8 cellular contexts compared by ENCODE assay signal in genomic region chr18:36572135-36572856, GRCh38.
A peak's percentile ranks its signal among the peaks of the same experiment; 100 is the strongest.
DNase-seq lines count a peak whose midpoint lies in the region; ATAC-seq and TF ChIP-seq lines count a peak whose summit lies in the region.

No MANE protein-coding gene starts in this region.

- H3K36me3 ChIP-seq in DND-41 (ENCODE audit: insufficient read depth, low read length) (no peaks in the 10 kb centered on the region), H7 (replicated peaks; ENCODE audit: control insufficient read depth, insufficient read depth, low read length) (no peaks in the 10 kb centered on the region), mammary epithelial cell (ENCODE audit: insufficient read depth, low read length) (no peaks in the 10 kb centered on the region)

- no peaks in the 10 kb centered on the region for H4K20me1 ChIP-seq in DND-41 (ENCODE audit: insufficient read depth, low read length)
- no peaks in the 10 kb centered on the region for H4K20me1 ChIP-seq in mammary epithelial cell (ENCODE audit: insufficient read depth, low read length)

- no TSS peak for BruUV-seq in mammary epithelial cell (replicated peaks; lab: Mats Ljungman, UMichigan)

- intact Hi-C loops in mammary epithelial cell (cut with micrococcal nuclease): no loop called here

- no peak overlapping the region for H3K9ac ChIP-seq in DND-41 (ENCODE audit: low read depth, low read length)
- no peak overlapping the region for H3K9ac ChIP-seq in mammary epithelial cell (ENCODE audit: insufficient read depth, low read length)

- H3K4me1 ChIP-seq in DND-41 (ENCODE audit: insufficient read depth, low read length) (no peaks in the 10 kb centered on the region), mammary epithelial cell (ENCODE audit: insufficient read depth, low read length) (peaks cover 3% of the 10 kb centered on the region)

- H3K9me3 ChIP-seq in DND-41 (ENCODE audit: insufficient read depth, low read length, severe bottlenecking) (no peaks in the 10 kb centered on the region), mammary epithelial cell (replicated peaks; ENCODE audit: insufficient read depth, low read length) (no peaks in the 10 kb centered on the region)

- H3K27me3 ChIP-seq in DND-41 (ENCODE audit: insufficient read depth, low read length, poor library complexity) (peaks cover 11% of the 10 kb centered on the region), H7 (ENCODE audit: control insufficient read depth, insufficient read depth, low read length) (no peaks in the 10 kb centered on the region), mammary epithelial cell (ENCODE audit: insufficient read depth, low read length) (no peaks in the 10 kb centered on the region)

- no peaks in the 10 kb centered on the region for H3K79me2 ChIP-seq in DND-41 (ENCODE audit: insufficient read depth, low read length)
- H3K79me2 ChIP-seq in mammary epithelial cell (ENCODE audit: insufficient read depth, low read length): no peaks in the 10 kb centered on the region

- H3K4me2 ChIP-seq in DND-41 (ENCODE audit: insufficient read depth, low read length) (no peak overlapping the region), mammary epithelial cell (ENCODE audit: insufficient read depth, low read depth, low read length) (no peak overlapping the region)

- ATAC-seq in DND-41 (ENCODE audit: insufficient read depth, low read depth): peak; percentile 56; the same call in 1 of the 3 replicates
- peak; percentile 75 for ATAC-seq in left lobe of liver
- no peak for ATAC-seq in HG02970 (IDR thresholded peaks at IDR 0.05; ENCODE audit: low FRiP score, unreplicated experiment)

- H2AFZ ChIP-seq in DND-41 (ENCODE audit: low read depth, low read length) (no peak overlapping the region), mammary epithelial cell (ENCODE audit: low read depth, low read length) (peak overlapping the region; percentile 41)

- in situ Hi-C loops in mammary epithelial cell (cut with MboI; ENCODE audit: low sequenced_read_pairs in 2 of 2): no loop called here

- dilution Hi-C loops in mammary epithelial cell (cut with HindIII; ENCODE audit: low sequenced_read_pairs): no loop called here

- DNase-seq in DND-41 (peak; percentile 26), H7 (peak; percentile 42), NCI-H526 treated with DMSO at 0.1 percent for 48 hours (lab: John Stamatoyannopoulos, UW) (peak; percentile 36), mammary epithelial cell (no peak), left lobe of liver (ENCODE audit: low spot score) (no peak), SW 1271 (lab: John Stamatoyannopoulos, UW) (no peak), HPDE6-E6E7 (ENCODE audit: extremely low spot score) (no peak)

- 57% methylated on average over 10 of the region's 10 CpGs for WGBS in mammary epithelial cell (ENCODE audit: low coverage, missing lambda C conversion rate)

- H3K27ac ChIP-seq in DND-41 (ENCODE audit: low read length): no peak overlapping the region
- H3K27ac ChIP-seq in mammary epithelial cell (ENCODE audit: insufficient read depth, low read depth, low read length): no peak overlapping the region

- no peak overlapping the region for H3K4me3 ChIP-seq in DND-41 (ENCODE audit: low read depth in 1 of 2, low read length in 2 of 2)
- H3K4me3 ChIP-seq in H7 (ENCODE audit: insufficient read depth, low read depth, low read length): no peak overlapping the region
- no peak overlapping the region for H3K4me3 ChIP-seq in mammary epithelial cell (replicated peaks in 1 of 3; ENCODE audit: insufficient read depth in 1 of 3, low read depth in 2 of 3, low read length in 3 of 3)

- TF ChIP-seq CTCF in DND-41 (IDR thresholded peaks at IDR 0.05; ENCODE audit: borderline replicate concordance, extremely low read depth, low read length, poor library complexity, severe bottlenecking) (peak; percentile 65), mammary epithelial cell (conservative IDR thresholded peaks at IDR 0.05 in 1 of 2, IDR thresholded peaks at IDR 0.05 in 1 of 2; ENCODE audit: extremely low read depth in 1 of 2, insufficient read depth in 1 of 2, low read depth in 1 of 2, low read length in 2 of 2) (peak; percentile 46 to 58)

- CTCF ChIA-PET in mammary epithelial cell (lab: Charles Lee; ENCODE audit: low non-redundant PET): interaction anchor here (0.7 kb wide), 1 partner anchor 133 kb away, joined by 4 read pairs; no protein-coding TSS in a partner anchor

Comparison
In these comparisons a context has a peak if more than half of its experiments do, and no peak if none do; other contexts are left out.
1. DNase-seq: peak in DND-41 (single experiment), H7 (single experiment) and NCI-H526 treated with DMSO at 0.1 percent for 48 hours (single experiment); none in mammary epithelial cell (single experiment), left lobe of liver (single experiment), SW 1271 (0 of 2) and HPDE6-E6E7 (single experiment).